In genomic region chr10:58241346-58241745, GRCh38 we compare ENCODE assay signal across 1 cellular context.
TF ChIP-seq lines count a peak whose summit lies in the region.

No MANE protein-coding gene starts in this region.

TF ChIP-seq in endothelial cell of umbilical vein, 7 proteins besides CTCF, POLR2A, EP300 and RAD21:
- no peak for TF ChIP-seq FOS (IDR thresholded peaks at IDR 0.05; ENCODE audit: borderline replicate concordance, insufficient read depth, low read length)
- no peak for TF ChIP-seq EZH2 (IDR thresholded peaks at IDR 0.05; ENCODE audit: borderline replicate concordance, low read depth, low read length, severe bottlenecking)
- no peak for TF ChIP-seq GATA2 (IDR thresholded peaks at IDR 0.05; ENCODE audit: insufficient read depth, insufficient read length, low read depth, low read length)
- TF ChIP-seq MAX (IDR thresholded peaks at IDR 0.05; ENCODE audit: insufficient read depth, insufficient read length), result no peak
- no peak for TF ChIP-seq POLR2AphosphoS5 (IDR thresholded peaks at IDR 0.05; ENCODE audit: insufficient read depth, low read depth, low read length)
- no peak for TF ChIP-seq MYC (IDR thresholded peaks at IDR 0.05; ENCODE audit: low read depth, low read length)
- no peak for TF ChIP-seq JUN (IDR thresholded peaks at IDR 0.05; ENCODE audit: borderline replicate concordance, insufficient read depth, insufficient read length, low read depth)
